Comparison of ENCODE assay signal across 15 cellular contexts in the genomic region with DNA sequence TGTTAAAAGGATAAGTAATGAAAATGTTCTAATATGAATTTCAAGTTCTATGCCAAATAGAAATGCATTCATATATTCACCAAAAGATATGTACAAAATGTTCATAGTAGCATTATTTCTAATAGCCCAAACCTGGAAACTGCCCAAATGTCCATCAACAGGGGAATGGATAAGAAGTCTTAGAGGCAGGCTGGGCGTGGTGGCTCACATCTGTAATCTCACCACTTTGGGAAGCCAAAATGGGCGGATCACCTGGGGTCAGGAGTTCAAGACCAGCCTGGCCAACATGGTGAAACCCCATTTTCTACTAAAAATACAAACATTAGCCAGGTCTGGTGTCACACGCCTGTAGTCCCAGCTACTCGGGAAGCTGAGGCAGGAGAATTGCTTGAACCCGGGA. TPM values are rescaled to one million over a fixed set of nuclear protein-coding genes. Genes with fewer than 3 reads are reported as not detected.
DNase-seq lines count a peak whose midpoint lies in the region; ATAC-seq and TF ChIP-seq lines count a peak whose summit lies in the region.
"Had no signal": no experiment of that assay in that cellular context is flagged by ENCODE, and none has a peak within 500 bp of the region (broad histone marks: within the 10 kb centered on the region; RNA-seq: fewer than 3 reads in every experiment).

No MANE protein-coding gene starts in this region.

- H3K27ac ChIP-seq in DOHH2 (ENCODE audit: low read depth, low read length): peak overlapping the region; percentile 37
- H3K27ac ChIP-seq in SU-DHL-6 (ENCODE audit: low read depth, low read length): peak overlapping the region; percentile 63; the same call in 1 of the 2 replicates
- no peak overlapping the region for H3K27ac ChIP-seq in breast epithelium
- no peak overlapping the region for H3K27ac ChIP-seq in spleen
- H3K27ac ChIP-seq: C4-2B had no signal

- no peak overlapping the region for H3K27ac Mint-ChIP-seq in neural crest cell (ENCODE audit: unreplicated experiment)
- H3K27ac Mint-ChIP-seq: CD4-positive, alpha-beta memory T cell had no signal

- H3K4me3 Mint-ChIP-seq in neural crest cell: peak overlapping the region; percentile 38
- H3K4me3 Mint-ChIP-seq: CD4-positive, alpha-beta memory T cell had no signal

- H3F3A ChIP-seq in DOHH2 (ENCODE audit: control insufficient read depth, insufficient read depth): no peaks in the 10 kb centered on the region
- H3F3A ChIP-seq in Loucy (ENCODE audit: low read depth): no peaks in the 10 kb centered on the region
- H3F3A ChIP-seq in SU-DHL-6 (ENCODE audit: insufficient read depth): no peaks in the 10 kb centered on the region

- 68 to 89% (median 78%) methylated on average over 5 of the region's 5 CpGs for WGBS in spleen, 5 donors

- peaks cover 11% of the 10 kb centered on the region for H3K4me1 Mint-ChIP-seq in neural crest cell

- no peaks in the 10 kb centered on the region for H4K20me1 ChIP-seq in DOHH2 (ENCODE audit: control insufficient read depth, insufficient read depth, low read depth, low read length)
- H4K20me1 ChIP-seq in Loucy (ENCODE audit: insufficient read depth, low read length, poor library complexity, severe bottlenecking): peaks cover 8% of the 10 kb centered on the region
- no peaks in the 10 kb centered on the region for H4K20me1 ChIP-seq in SU-DHL-6 (ENCODE audit: low read depth, low read length)

- H3K4me2 ChIP-seq in DOHH2 (ENCODE audit: low read length) (peak overlapping the region; percentile 50), Loucy (ENCODE audit: low read depth, low read length, poor library complexity, severe bottlenecking) (peak overlapping the region; percentile 48), SU-DHL-6 (ENCODE audit: low read depth, low read length, poor library complexity, severe bottlenecking) (peak overlapping the region; percentile 32)

- ATAC-seq in GM18868 (IDR thresholded peaks at IDR 0.05; ENCODE audit: unreplicated experiment): no peak

- H3K9me3 Mint-ChIP-seq in neural crest cell: peaks cover 4% of the 10 kb centered on the region
- H3K9me3 Mint-ChIP-seq: CD4-positive, alpha-beta memory T cell had no signal

- H3K27me3 ChIP-seq in DOHH2 (ENCODE audit: control insufficient read depth, low read length) (no peaks in the 10 kb centered on the region), Loucy (ENCODE audit: insufficient read depth, low read length, poor library complexity, severe bottlenecking) (no peaks in the 10 kb centered on the region), SU-DHL-6 (ENCODE audit: low read length) (no peaks in the 10 kb centered on the region), breast epithelium (peaks cover 0 to 18% of the 10 kb centered on the region in 2 donors), spleen (replicated peaks in 1 of 7) (no peaks in the 10 kb centered on the region)

- H2AFZ ChIP-seq in Loucy (ENCODE audit: low read length) (peak overlapping the region; percentile 80; the same call in 1 of the 2 replicates), SU-DHL-6 (ENCODE audit: low read depth, low read length, severe bottlenecking) (peak overlapping the region; percentile 32)

- H3K9me3 ChIP-seq in DOHH2 (ENCODE audit: control insufficient read depth, insufficient read depth, low read length): no peaks in the 10 kb centered on the region
- H3K9me3 ChIP-seq in Loucy (ENCODE audit: insufficient read depth, low read depth, low read length): no peaks in the 10 kb centered on the region
- H3K9me3 ChIP-seq in SU-DHL-6 (ENCODE audit: insufficient read depth, low read length): no peaks in the 10 kb centered on the region
- H3K9me3 ChIP-seq in breast epithelium: no peaks in the 10 kb centered on the region
- no peaks in the 10 kb centered on the region for H3K9me3 ChIP-seq in spleen

- TF ChIP-seq CTCF in DOHH2 (IDR thresholded peaks at IDR 0.05; ENCODE audit: low read depth, low read length, poor library complexity, severe bottlenecking) (no peak), Loucy (conservative IDR thresholded peaks at IDR 0.05; ENCODE audit: low read length) (no peak), SU-DHL-6 (IDR thresholded peaks at IDR 0.05; ENCODE audit: insufficient read depth, low read length, poor library complexity, severe bottlenecking) (no peak), neural crest cell (conservative IDR thresholded peaks at IDR 0.05) (no peak), breast epithelium (IDR thresholded peaks at IDR 0.05) (no peak), spleen (IDR thresholded peaks at IDR 0.05 in 8 of 11, conservative IDR thresholded peaks at IDR 0.05 in 3 of 11) (no peak)

- no peaks in the 10 kb centered on the region for H3K27me3 Mint-ChIP-seq in neural crest cell (ENCODE audit: low read depth)
- H3K27me3 Mint-ChIP-seq: CD4-positive, alpha-beta memory T cell had no signal

- no peak for TF ChIP-seq POLR2A in breast epithelium (IDR thresholded peaks at IDR 0.05)
- TF ChIP-seq POLR2A in spleen (IDR thresholded peaks at IDR 0.05): no peak

- intact Hi-C loops in breast epithelium (cut with DNase I; ENCODE audit: low total_unique reads): loop anchor here (10.0 kb wide), 1 partner anchor 1923 kb away; no protein-coding TSS in a partner anchor
- intact Hi-C loops in spleen (cut with DNase I; ENCODE audit: low total_unique reads): no loop called here

- H3K9ac ChIP-seq in Loucy (ENCODE audit: low read depth, low read length, poor library complexity, severe bottlenecking) (no peak overlapping the region), SU-DHL-6 (ENCODE audit: low read length) (no peak overlapping the region)

- no peaks in the 10 kb centered on the region for H3K9me2 ChIP-seq in DOHH2 (replicated peaks; ENCODE audit: control insufficient read depth, low read length)
- no peaks in the 10 kb centered on the region for H3K9me2 ChIP-seq in Loucy (replicated peaks; ENCODE audit: low read depth, low read length)
- H3K9me2 ChIP-seq in SU-DHL-6 (replicated peaks; ENCODE audit: insufficient read depth, low read length): no peaks in the 10 kb centered on the region

- H3K4me1 ChIP-seq in DOHH2 (ENCODE audit: control insufficient read depth, low read length) (peaks cover 47% of the 10 kb centered on the region), Loucy (ENCODE audit: insufficient read depth, low read length, poor library complexity, severe bottlenecking) (peaks cover under 1% of the 10 kb centered on the region), breast epithelium (no peaks in the 10 kb centered on the region), spleen (peaks cover 0 to 18% (median 2%) of the 10 kb centered on the region in 6 donors)

- H3K4me3 ChIP-seq in DOHH2 (ENCODE audit: low read length) (peak overlapping the region; percentile 49), Loucy (ENCODE audit: low read length, poor library complexity, severe bottlenecking) (no peak overlapping the region), SU-DHL-6 (ENCODE audit: insufficient read depth, low read length, poor library complexity, severe bottlenecking) (no peak overlapping the region), breast epithelium (no peak overlapping the region), spleen (no peak overlapping the region)

- no peak for DNase-seq in neural crest cell (ENCODE audit: low read depth, low spot score)
- no peak for DNase-seq in breast epithelium (ENCODE audit: low spot score in 2 of 2)
- DNase-seq in retina: no peak
- DNase-seq in spleen: no peak
- DNase-seq: ACHN; CD4-positive, alpha-beta memory T cell; DMS153; DMS79 treated with DMSO at 0.1 percent for 48 hours; GDM1; H7 had no signal

- peaks cover 5% of the 10 kb centered on the region for H3K36me3 Mint-ChIP-seq in neural crest cell (ENCODE audit: low read depth)
- H3K36me3 Mint-ChIP-seq: CD4-positive, alpha-beta memory T cell had no signal

- H3K36me3 ChIP-seq in DOHH2 (ENCODE audit: control insufficient read depth, low read length) (peaks cover under 1% of the 10 kb centered on the region; the same call in 1 of the 2 replicates), Loucy (ENCODE audit: insufficient read depth, low read length) (no peaks in the 10 kb centered on the region), SU-DHL-6 (ENCODE audit: low read length) (no peaks in the 10 kb centered on the region), breast epithelium (no peaks in the 10 kb centered on the region), spleen (no peaks in the 10 kb centered on the region)

- H3K79me2 ChIP-seq in DOHH2 (ENCODE audit: control insufficient read depth, low read length) (peaks cover 24% of the 10 kb centered on the region), Loucy (ENCODE audit: insufficient read depth, low read length) (peaks cover 23% of the 10 kb centered on the region), SU-DHL-6 (ENCODE audit: insufficient read depth, low read length) (peaks cover 21% of the 10 kb centered on the region)

RNA-seq across cellular contexts. Expression of a gene that starts 2.3 kb away (rescaled TPM):
- 20.3 and 26.6 TPM in 2 replicates for total RNA-seq in neural crest cell
- total RNA-seq in breast epithelium: 10 to 100 TPM in 2 of 3 donors, 1 to 10 TPM in 1; 8.0 to 15.1 (median 11.9) TPM
- total RNA-seq in spleen: 10 to 100 TPM; 14.9 to 28.4 (median 22.5) TPM
- 10 to 100 TPM; 27.0 to 46.0 (median 45.2) TPM for polyA plus RNA-seq in spleen

Comparison
In these comparisons a context has a peak if more than half of its experiments do, and no peak if none do; other contexts are left out.
1. H3K27ac ChIP-seq: peak in DOHH2 (single experiment) and SU-DHL-6 (single experiment); none in breast epithelium (0 of 2) and spleen (0 of 8).
2. Peak in every context shown above with its lines, with median percentiles within 50 percentile points of each other: H3K4me2 ChIP-seq.